Comparison of ENCODE assay signal across 8 cellular contexts in genomic region chr2:134919360-134920210, GRCh38.
DNase-seq lines count a peak whose midpoint lies in the region; ATAC-seq, FAIRE-seq and TF ChIP-seq lines count a peak whose summit lies in the region.

No MANE protein-coding gene starts in this region.

- H3K4me2 ChIP-seq in KMS-11: peak overlapping the region; percentile 90

- ATAC-seq in memory B cell (ENCODE audit: low read depth): no peak
- no peak for ATAC-seq in GM18868 (IDR thresholded peaks at IDR 0.05; ENCODE audit: unreplicated experiment)

- H3K4me3 Mint-ChIP-seq in memory B cell: peak overlapping the region; percentile 84

- TF ChIP-seq CTCF in GM12875 (IDR thresholded peaks at IDR 0.05; ENCODE audit: borderline replicate concordance, insufficient read depth, low read depth, low read length) (no peak), KMS-11 (conservative IDR thresholded peaks at IDR 0.05; ENCODE audit: low read depth, low read length) (no peak), VCaP (conservative IDR thresholded peaks at IDR 0.05) (no peak)

- no peaks in the 10 kb centered on the region for H3K27me3 ChIP-seq in KMS-11 (ENCODE audit: insufficient read depth, low read depth)

- H3K4me1 ChIP-seq in KMS-11 (ENCODE audit: low read depth, poor library complexity, severe bottlenecking): peaks cover 28% of the 10 kb centered on the region

- H3K36me3 Mint-ChIP-seq in memory B cell: peaks cover 2% of the 10 kb centered on the region

- peak overlapping the region; percentile 92 for H3K27ac ChIP-seq in KMS-11
- peak overlapping the region; percentile 97 for H3K27ac ChIP-seq in VCaP

- H3K9me3 Mint-ChIP-seq in memory B cell: no peaks in the 10 kb centered on the region

- H3K36me3 ChIP-seq in KMS-11 (ENCODE audit: insufficient read depth): no peaks in the 10 kb centered on the region

- peaks cover 15% of the 10 kb centered on the region for H3K4me1 Mint-ChIP-seq in memory B cell

- no peaks in the 10 kb centered on the region for H3K27me3 Mint-ChIP-seq in memory B cell

- peaks cover 3% of the 10 kb centered on the region; the same call in 1 of the 2 replicates for H4K20me1 ChIP-seq in KMS-11 (ENCODE audit: insufficient read depth)

- DNase-seq in cortex of kidney (lab: John Stamatoyannopoulos, UW) (peak; percentile 11), memory B cell (ENCODE audit: low spot score in 2 of 2) (no peak), RCC 7860 (ENCODE audit: low spot score) (no peak)
- peak; percentile 71 for DNase-seq in stimulated activated CD8-positive, alpha-beta memory T cell treated with anti-CD3 and anti-CD28 coated beads, Interleukin-4, amount 100 ng/mL, for 48 hours

- H3K9ac ChIP-seq in KMS-11: peak overlapping the region; percentile 96

- H3K4me3 ChIP-seq in GM12875 (ENCODE audit: low read depth, low read length): peak overlapping the region; percentile 86
- H3K4me3 ChIP-seq in KMS-11 (IDR thresholded peaks at IDR 0.05; ENCODE audit: insufficient read depth, low read depth, low read length): peak overlapping the region; percentile 25

- H3K79me2 ChIP-seq in KMS-11 (ENCODE audit: insufficient read depth, low read depth): peaks cover 58% of the 10 kb centered on the region

- no peak for FAIRE-seq in RCC 7860 (lab: Jason Lieb, UNC)

- H2AFZ ChIP-seq in KMS-11 (ENCODE audit: low read depth): peak overlapping the region; percentile 34; the same call in 1 of the 2 replicates

- peak overlapping the region; percentile 94 for H3K27ac Mint-ChIP-seq in memory B cell

Comparison
In these comparisons a context has a peak if more than half of its experiments do, and no peak if none do; other contexts are left out.
1. DNase-seq: peak in cortex of kidney (single experiment) and stimulated activated CD8-positive, alpha-beta memory T cell treated with anti-CD3 and anti-CD28 coated beads, Interleukin-4, amount 100 ng/mL, for 48 hours (single experiment); none in memory B cell (0 of 2) and RCC 7860 (single experiment).